ENCODE assay signal across 8 cellular contexts in the genomic region with DNA sequence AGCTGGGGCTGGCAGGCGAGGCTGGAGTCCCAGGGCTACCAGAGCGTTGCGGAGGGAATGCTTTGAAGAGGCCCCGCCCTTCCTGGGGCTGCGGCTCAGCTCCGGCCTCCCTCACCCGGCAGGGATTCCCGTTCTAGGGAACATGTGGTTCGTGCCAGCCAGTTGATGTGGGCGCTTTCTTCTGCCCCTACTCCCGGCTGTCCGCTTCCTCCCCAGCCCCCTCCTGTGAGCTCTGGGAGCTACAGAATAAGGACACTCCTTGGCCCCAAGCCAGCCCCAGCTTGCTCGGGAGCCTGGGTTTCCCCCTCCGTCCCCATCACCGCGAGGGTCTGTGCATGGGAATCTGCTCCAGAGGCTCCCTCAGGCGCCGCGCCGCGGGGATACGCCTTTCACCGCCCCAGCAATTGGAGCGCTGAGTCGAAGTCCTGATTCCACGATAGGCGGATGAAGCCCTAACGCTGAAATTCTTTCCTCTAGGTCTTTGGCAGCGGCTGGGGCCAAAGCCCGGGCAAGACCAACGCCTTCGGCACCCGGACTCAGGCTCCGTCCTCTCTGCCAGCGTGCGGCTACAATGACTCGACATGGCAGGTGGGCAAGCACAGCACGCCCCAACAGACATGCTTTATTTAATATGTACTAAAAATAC.
DNase-seq lines count a peak whose midpoint lies in the region; ATAC-seq and TF ChIP-seq lines count a peak whose summit lies in the region.

No MANE protein-coding gene starts in this region.

- H3K4me1 ChIP-seq in transverse colon: peaks cover 6 to 20% (median 10%) of the 10 kb centered on the region in 4 donors

- H3K27ac ChIP-seq in transverse colon: peak overlapping the region; percentile 49 to 84 (median 74)

- in situ Hi-C loops in transverse colon (cut with MboI; ENCODE audit: low pct_ligation_motif_present in 1 of 4, low pct_unique_long_range_greater_than_20kb in 1 of 4, low sequenced_read_pairs in 3 of 4): no loop called here

- DNase-seq in COLO668 (lab: John Stamatoyannopoulos, UW; ENCODE audit: unreplicated experiment) (peak; percentile 34), NCI-H524 (lab: John Stamatoyannopoulos, UW) (peak; percentile 41 to 76), epidermal melanocyte (ENCODE audit: insufficient read length, low spot score) (peak; percentile 50), lung microvascular endothelial cell (ENCODE audit: low read depth in 2 of 2) (peak; percentile 28 to 41), transverse colon (peak; percentile 53)

- ATAC-seq in HG03520 (IDR thresholded peaks at IDR 0.05; ENCODE audit: unreplicated experiment) (no peak), GM18873 (IDR thresholded peaks at IDR 0.05; ENCODE audit: low FRiP score, unreplicated experiment) (no peak), HG03460 (IDR thresholded peaks at IDR 0.05; ENCODE audit: unreplicated experiment) (no peak)

- H3K9me3 ChIP-seq in transverse colon: no peaks in the 10 kb centered on the region

- peaks cover 57% of the 10 kb centered on the region for H3K27me3 ChIP-seq in transverse colon

- no peak for TF ChIP-seq POLR2A in transverse colon (IDR thresholded peaks at IDR 0.05)

- 1% methylated on average over 35 of the region's 38 CpGs; no CpG with 5 or more reads in 1 of the 2 donors for WGBS in transverse colon (ENCODE audit: low coverage in 1 of 2), 2 donors

- intact Hi-C loops in transverse colon (cut with DNase I; ENCODE audit: low total_unique reads): no loop called here

- TF ChIP-seq CTCF in transverse colon (IDR thresholded peaks at IDR 0.05): no peak

- no peaks in the 10 kb centered on the region for H3K36me3 ChIP-seq in transverse colon

- TF ChIP-seq EP300 in transverse colon (IDR thresholded peaks at IDR 0.05; ENCODE audit: low read depth): no peak

- H3K4me3 ChIP-seq in transverse colon: peak overlapping the region; percentile 20 to 39 (median 27)
